8 cellular contexts compared by ENCODE assay signal in genomic region chr14:74881425-74882102, GRCh38. TPM values are rescaled to one million over a fixed set of nuclear protein-coding genes. Genes with fewer than 3 reads are reported as not detected.
DNase-seq lines count a peak whose midpoint lies in the region; ATAC-seq, FAIRE-seq and TF ChIP-seq lines count a peak whose summit lies in the region.

Gene DLST (plus strand): TSS chr14:74881916. CDS start chr14:74881954, 38 bp downstream.

- CTCF ChIA-PET in T-cell (lab: Charles Lee), result interaction anchor here (0.5 to 3.7 kb wide), 8 partner anchors 12 to 123 kb away, joined by 3 to 31 read pairs (median 3); partner anchors contain the start of gene RPS6KL1 (in 1 of the 2)

- H3K4me1 ChIP-seq in heart left ventricle, result peaks cover 6 to 51% (median 43%) of the 10 kb centered on the region in 12 donors
- H3K4me1 ChIP-seq in upper lobe of left lung, result peaks cover 29 to 40% (median 35%) of the 10 kb centered on the region in 4 donors

- H3K27ac Mint-ChIP-seq in T-cell, result peak within 1 kb of the TSS; percentile 98

- POLR2A ChIA-PET in T-cell (lab: Charles Lee), result interaction anchor here in 1 of 2 donors (0.6 to 1.7 kb wide), 4 partner anchors 24 to 646 kb away, joined by 3 to 16 read pairs (median 4); partner anchors contain the start of gene RPS6KL1

- H3K4me3 Mint-ChIP-seq in T-cell, result peak within 1 kb of the TSS; percentile 93 to 100 (median 97)

- WGBS in adipose tissue, 3 donors, result 1% methylated on average over 45 to 53 of the region's 53 CpGs
- WGBS in heart left ventricle, 4 donors, result 0 to 1% (median 0%) methylated on average over 38 to 53 of the region's 53 CpGs
- WGBS in upper lobe of left lung, 2 donors, result 0 to 1% methylated on average over 29 to 37 of the region's 53 CpGs

- H3K9me3 ChIP-seq in heart left ventricle (no peaks in the 10 kb centered on the region), upper lobe of left lung (no peaks in the 10 kb centered on the region)

- peaks cover 14% of the 10 kb centered on the region for H3K36me3 Mint-ChIP-seq in T-cell

- no peaks in the 10 kb centered on the region for H3K27me3 ChIP-seq in heart left ventricle
- H3K27me3 ChIP-seq in upper lobe of left lung, result no peaks in the 10 kb centered on the region

- H3K36me3 ChIP-seq in heart left ventricle (peaks cover 0 to 27% (median 3%) of the 10 kb centered on the region in 9 donors), upper lobe of left lung (peaks cover 0 to 13% (median 0%) of the 10 kb centered on the region in 4 donors)

- peak; percentile 94 for ATAC-seq in HG02798 (IDR thresholded peaks at IDR 0.05; ENCODE audit: poor library complexity, unreplicated experiment)
- peak; percentile 83 to 92 (median 90) for ATAC-seq in T-cell (replicated peaks in 1 of 4)
- ATAC-seq in heart left ventricle, result peak; percentile 95 to 99 (median 98)
- ATAC-seq in upper lobe of left lung (ENCODE audit: low FRiP score in 2 of 2), result peak; percentile 97 to 98

- H3K4me3 ChIP-seq in heart left ventricle (peak within 1 kb of the TSS; percentile 69 to 99 (median 91)), upper lobe of left lung (peak within 1 kb of the TSS; percentile 39 to 100 (median 91))

- TF ChIP-seq POLR2A in GM12892 (IDR thresholded peaks at IDR 0.05; ENCODE audit: low read depth, low read length) (peak; percentile 90), heart left ventricle (IDR thresholded peaks at IDR 0.05) (peak in 1 of 2 donors; percentile 83), upper lobe of left lung (IDR thresholded peaks at IDR 0.05) (peak in 3 of 4 donors; percentile 84 to 90 (median 90))

- TF ChIP-seq CTCF in heart left ventricle (IDR thresholded peaks at IDR 0.05) (no peak), upper lobe of left lung (IDR thresholded peaks at IDR 0.05) (peak in 4 of 6 experiments; percentile 11 to 42 (median 30))

- peak; percentile 95 for FAIRE-seq in GM12892 (lab: Jason Lieb, UNC)

- intact Hi-C loops in heart left ventricle (cut with DNase I), result no loop called here
- intact Hi-C loops in posterior cingulate gyrus (cut with DNase I), result no loop called here

- H3K9me3 Mint-ChIP-seq in T-cell, result no peaks in the 10 kb centered on the region

- H3K27ac ChIP-seq in adipose tissue (ENCODE audit: low read depth, low read length), result peak within 1 kb of the TSS; percentile 98
- H3K27ac ChIP-seq in heart left ventricle, result peak within 1 kb of the TSS; percentile 78 to 99 (median 96)
- H3K27ac ChIP-seq in upper lobe of left lung, result peak within 1 kb of the TSS; percentile 95 to 98 (median 96)

- DNase-seq in GM12892 (ENCODE audit: insufficient read length) (peak; percentile 92), NCI-H146 (lab: John Stamatoyannopoulos, UW) (peak; percentile 74), T-cell (peak; percentile 57 to 86 (median 74)), heart left ventricle (peak; percentile 87 to 94 (median 91)), posterior cingulate gyrus (peak; percentile 79 to 98 (median 84)), upper lobe of left lung (peak; percentile 87 to 96)

- peaks cover 65 to 69% (median 67%) of the 10 kb centered on the region in 3 donors for H3K4me1 Mint-ChIP-seq in T-cell

- TF ChIP-seq EP300 in upper lobe of left lung (IDR thresholded peaks at IDR 0.05), result peak in 1 of 4 donors; percentile 41

- no peaks in the 10 kb centered on the region for H3K27me3 Mint-ChIP-seq in T-cell

RNA-seq across cellular contexts. Expression of gene DLST, which starts in this region (rescaled TPM):
- 65.7 TPM for polyA plus RNA-seq in GM12892 (2012; ENCODE audit: missing spikeins)
- total RNA-seq in T-cell (100 to 1,000 TPM in 3 of 5 donors, 10 to 100 TPM in 2; 88.3 to 128 (median 102) TPM), heart left ventricle (100 to 1,000 TPM; 152 to 251 (median 209) TPM), upper lobe of left lung (10 to 100 TPM; 81.0 to 95.3 (median 83.1) TPM)
- polyA plus RNA-seq in adipose tissue (100 to 1,000 TPM in 1 of 3 donors, 10 to 100 TPM in 2; 42.7 to 112 (median 54.1) TPM), heart left ventricle (100 to 1,000 TPM in 1 of 2 donors, 10 to 100 TPM in 1; 75.7 to 159 TPM)

Comparison
In these comparisons a context has a peak if more than half of its experiments do, and no peak if none do; other contexts are left out.
1. Peak in every context shown above with its lines: DNase-seq, ATAC-seq, H3K4me3 ChIP-seq and H3K27ac ChIP-seq.
2. CTCF ChIP-seq: peak in upper lobe of left lung (4 of 6); none in heart left ventricle (0 of 12).